Comparison of ENCODE assay signal across 8 cellular contexts in genomic region chr19:19642506-19643157, GRCh38. TPM values are rescaled to one million over a fixed set of nuclear protein-coding genes. Genes with fewer than 3 reads are reported as not detected.
DNase-seq lines count a peak whose midpoint lies in the region; ATAC-seq and TF ChIP-seq lines count a peak whose summit lies in the region.

No MANE protein-coding gene starts in this region.

- H3K4me3 Mint-ChIP-seq in GM23338 = peak overlapping the region; percentile 88

- ATAC-seq in GM23338 = no peak
- peak in 2 of 4 donors; percentile 6 to 12 for ATAC-seq in right lobe of liver

- no peaks in the 10 kb centered on the region for H3K9me2 ChIP-seq in GM23338 (ENCODE audit: insufficient read depth)
- H3K9me2 ChIP-seq in PC-9 (ENCODE audit: insufficient read depth) = no peaks in the 10 kb centered on the region

- in situ Hi-C loops in astrocyte of the spinal cord (cut with HindIII; ENCODE audit: low sequenced_read_pairs) = no loop called here

- H3K27me3 Mint-ChIP-seq in GM23338 (ENCODE audit: insufficient read depth, low read depth, poor library complexity) = peaks cover 17% of the 10 kb centered on the region

- peaks cover 29% of the 10 kb centered on the region for H3K36me3 Mint-ChIP-seq in GM23338 (ENCODE audit: low read depth)

- no TSS peak for BruUV-seq in PC-9 (replicated peaks; lab: Mats Ljungman, UMichigan)

- H3K9me3 Mint-ChIP-seq in GM23338 = no peaks in the 10 kb centered on the region; the same call in 2 of the 3 replicates

- no peak for TF ChIP-seq POLR2A in right lobe of liver (IDR thresholded peaks at IDR 0.05)

- H3K27me3 ChIP-seq in GM23338 (ENCODE audit: insufficient read depth) (no peaks in the 10 kb centered on the region), PC-9 (ENCODE audit: insufficient read depth, low read depth) (no peaks in the 10 kb centered on the region), right lobe of liver (no peaks in the 10 kb centered on the region)

- H3K79me2 ChIP-seq in GM23338 (replicated peaks; ENCODE audit: insufficient read depth) (no peaks in the 10 kb centered on the region), PC-9 (ENCODE audit: low read depth) (no peaks in the 10 kb centered on the region)

- peaks cover 14% of the 10 kb centered on the region for H3F3A ChIP-seq in GM23338 (replicated peaks; ENCODE audit: low read depth)
- peaks cover 21% of the 10 kb centered on the region; the same call in 1 of the 2 replicates for H3F3A ChIP-seq in PC-9 (ENCODE audit: insufficient read depth, low read depth)

- 0 out of 2 replicates have a peak overlapping the region, but pooled peaks have one; percentile 50 for H3K27ac ChIP-seq in GM23338 (ENCODE audit: low read depth)
- no peak overlapping the region for H3K27ac ChIP-seq in PC-9
- H3K27ac ChIP-seq in right lobe of liver = peak overlapping the region; percentile 67 to 74 (median 68)

- POLR2A ChIA-PET in PC-9 (lab: Charles Lee; ENCODE audit: unreplicated experiment) = no interaction called here

- H3K4me3 ChIP-seq in GM23338 (peak overlapping the region; percentile 96), PC-9 (peak overlapping the region; percentile 96), astrocyte of the spinal cord (ENCODE audit: low read depth, low read length) (peak overlapping the region; percentile 87), right lobe of liver (peak overlapping the region; percentile 64 to 83 (median 66))

- peak overlapping the region; percentile 96 for H2AFZ ChIP-seq in GM23338
- H2AFZ ChIP-seq in PC-9 = peak overlapping the region; percentile 95

- H4K20me1 ChIP-seq in GM23338 (replicated peaks; ENCODE audit: insufficient read depth) (no peaks in the 10 kb centered on the region; the same call in 1 of the 2 replicates), PC-9 (ENCODE audit: insufficient read depth) (no peaks in the 10 kb centered on the region)

- H3K27ac Mint-ChIP-seq in GM23338 = peak overlapping the region; percentile 39

- H3K4me2 ChIP-seq in GM23338 = peak overlapping the region; percentile 98
- peak overlapping the region; percentile 92 for H3K4me2 ChIP-seq in PC-9

- H3K4me1 ChIP-seq in GM23338 (ENCODE audit: insufficient read depth) = peaks cover 4% of the 10 kb centered on the region
- no peaks in the 10 kb centered on the region for H3K4me1 ChIP-seq in PC-9 (replicated peaks; ENCODE audit: insufficient read depth)
- no peaks in the 10 kb centered on the region for H3K4me1 ChIP-seq in right lobe of liver

- WGBS in right lobe of liver (ENCODE audit: insufficient coverage, low coverage, low lambda C conversion rate, missing lambda C conversion rate) = 17% methylated on average over 11 of the region's 16 CpGs

- intact Hi-C loops in PC-9 (cut with micrococcal nuclease; ENCODE audit: unreplicated experiment) (loop anchor here (1.0 to 10.0 kb wide), 4 partner anchors 90 to 505 kb away; partner anchors contain the start of gene TMEM161A), right lobe of liver (cut with DNase I) (no loop called here)

- DNase-seq in COLO829 (ENCODE audit: low spot score) = peak; percentile 31
- no peak for DNase-seq in GM23338 (ENCODE audit: low spot score)
- no peak for DNase-seq in PC-9
- no peak for DNase-seq in astrocyte of the spinal cord (ENCODE audit: low read depth, low spot score)
- DNase-seq in right lobe of liver = no peak
- DNase-seq in stimulated activated CD8-positive, alpha-beta memory T cell treated with anti-CD3 and anti-CD28 coated beads, Interleukin-7, amount 100 ng/mL, for 4 hours (ENCODE audit: low read depth in 2 of 2) = peak; percentile 42 to 59
- no peak for DNase-seq in GOT3 (lab: John Stamatoyannopoulos, UW)
- DNase-seq in NCI-H2196 (lab: John Stamatoyannopoulos, UW; ENCODE audit: unreplicated experiment) = no peak

- H3K36me3 ChIP-seq in GM23338 (ENCODE audit: insufficient read depth) = peaks cover 5% of the 10 kb centered on the region; the same call in 1 of the 2 replicates
- H3K36me3 ChIP-seq in PC-9 (ENCODE audit: low read depth) = 0 out of 2 replicates have a peak, but pooled peaks cover 4% of the 10 kb centered on the region
- H3K36me3 ChIP-seq in right lobe of liver = peaks cover 0 to 28% (median 10%) of the 10 kb centered on the region in 4 donors

- no peaks in the 10 kb centered on the region for H3K9me3 ChIP-seq in PC-9 (ENCODE audit: insufficient read depth, low read depth)
- no peaks in the 10 kb centered on the region for H3K9me3 ChIP-seq in right lobe of liver

- CTCF ChIA-PET in PC-9 (lab: Charles Lee) = no interaction called here

- peaks cover 11% of the 10 kb centered on the region for H3K4me1 Mint-ChIP-seq in GM23338

- TF ChIP-seq CTCF in GM23338 (conservative IDR thresholded peaks at IDR 0.05; ENCODE audit: low read depth in 2 of 2) (no peak), PC-9 (conservative IDR thresholded peaks at IDR 0.05) (no peak), astrocyte of the spinal cord (IDR thresholded peaks at IDR 0.05; ENCODE audit: low read depth, low read length) (no peak), right lobe of liver (IDR thresholded peaks at IDR 0.05) (no peak)

TF ChIP-seq in GM23338, 12 proteins besides CTCF, POLR2A, EP300 and RAD21 (continues in another document):
- TF ChIP-seq ZNF331 (CRISPR knock-in tag; IDR thresholded peaks at IDR 0.05; ENCODE audit: low read depth) = no peak

RNA-seq across cellular contexts. Expression of gene GMIP, which starts 0.8 kb away (rescaled TPM):
- total RNA-seq in GM23338 (2014; rRNA removed; shearing (Covaris generic)) = 19.8 and 22.1 TPM in 2 replicates
- polyA plus RNA-seq in GM23338 (2016; fragmentation: Nextera tagmentation; extraction: Ambion mirVana) = 5.1 and 6.2 TPM in 2 replicates
- total RNA-seq in PC-9 (2021) (15.4 and 18.2 TPM in 2 replicates), right lobe of liver (1 to 10 TPM; 3.5 to 8.0 (median 4.4) TPM)

RNA-seq across cellular contexts. Expression of gene LPAR2, which starts 14.6 kb away (rescaled TPM):
- 49.5 and 63.1 TPM in 2 replicates for total RNA-seq in GM23338 (2014; rRNA removed; shearing (Covaris generic))
- polyA plus RNA-seq in GM23338 (2016; fragmentation: Nextera tagmentation; extraction: Ambion mirVana) = 35.8 and 39.4 TPM in 2 replicates
- 27.4 and 29.2 TPM in 2 replicates for total RNA-seq in PC-9 (2021)
- total RNA-seq in right lobe of liver = 1 to 10 TPM; 1.7 to 2.7 (median 2.2) TPM

RNA-seq across cellular contexts. Expression of gene ATP13A1, which starts 20.8 kb away (rescaled TPM):
- total RNA-seq in GM23338 (2014; rRNA removed; shearing (Covaris generic)) = 109 and 307 TPM in 2 replicates
- polyA plus RNA-seq in GM23338 (2016; fragmentation: Nextera tagmentation; extraction: Ambion mirVana) = 38.1 and 41.5 TPM in 2 replicates
- 41.1 and 59.7 TPM in 2 replicates for total RNA-seq in PC-9 (2021)
- 100 to 1,000 TPM in 1 of 6 experiments, 10 to 100 TPM in 5; 26.3 to 159 (median 28.0) TPM for total RNA-seq in right lobe of liver

RNA-seq across cellular contexts. Expression of gene PBX4, which starts 24.1 kb away (rescaled TPM):
- total RNA-seq in GM23338 (2014; rRNA removed; shearing (Covaris generic)) = 1.5 and 2.6 TPM in 2 replicates
- polyA plus RNA-seq in GM23338 (2016; fragmentation: Nextera tagmentation; extraction: Ambion mirVana) = 4.1 and 5.3 TPM in 2 replicates
- total RNA-seq in PC-9 (2021) = 5.7 and 7.4 TPM in 2 replicates
- under 1 TPM in 1 of 6 experiments, not detected in 5; 0.87 TPM for total RNA-seq in right lobe of liver

RNA-seq across cellular contexts. Expression of gene ZNF101, which starts 26.0 kb away (rescaled TPM):
- total RNA-seq in GM23338 (2014; rRNA removed; shearing (Covaris generic)) = 46.4 and 51.0 TPM in 2 replicates
- 47.9 and 52.9 TPM in 2 replicates for polyA plus RNA-seq in GM23338 (2016; fragmentation: Nextera tagmentation; extraction: Ambion mirVana)
- total RNA-seq in PC-9 (2021) (6.2 and 9.3 TPM in 2 replicates), right lobe of liver (1 to 10 TPM; 1.7 to 5.1 (median 3.0) TPM)

Comparison
In these comparisons a context has a peak if more than half of its experiments do, and no peak if none do; other contexts are left out.
1. DNase-seq: peak in COLO829 (single experiment) and stimulated activated CD8-positive, alpha-beta memory T cell treated with anti-CD3 and anti-CD28 coated beads, Interleukin-7, amount 100 ng/mL, for 4 hours (2 of 2); none in GM23338 (single experiment), PC-9 (0 of 2), astrocyte of the spinal cord (single experiment), right lobe of liver (0 of 3), GOT3 (single experiment) and NCI-H2196 (single experiment).
2. Peak in every context shown above with its lines, with median percentiles within 50 percentile points of each other: H3K4me3 ChIP-seq.